ENCODE assay signal across 9 cellular contexts in the genomic region with DNA sequence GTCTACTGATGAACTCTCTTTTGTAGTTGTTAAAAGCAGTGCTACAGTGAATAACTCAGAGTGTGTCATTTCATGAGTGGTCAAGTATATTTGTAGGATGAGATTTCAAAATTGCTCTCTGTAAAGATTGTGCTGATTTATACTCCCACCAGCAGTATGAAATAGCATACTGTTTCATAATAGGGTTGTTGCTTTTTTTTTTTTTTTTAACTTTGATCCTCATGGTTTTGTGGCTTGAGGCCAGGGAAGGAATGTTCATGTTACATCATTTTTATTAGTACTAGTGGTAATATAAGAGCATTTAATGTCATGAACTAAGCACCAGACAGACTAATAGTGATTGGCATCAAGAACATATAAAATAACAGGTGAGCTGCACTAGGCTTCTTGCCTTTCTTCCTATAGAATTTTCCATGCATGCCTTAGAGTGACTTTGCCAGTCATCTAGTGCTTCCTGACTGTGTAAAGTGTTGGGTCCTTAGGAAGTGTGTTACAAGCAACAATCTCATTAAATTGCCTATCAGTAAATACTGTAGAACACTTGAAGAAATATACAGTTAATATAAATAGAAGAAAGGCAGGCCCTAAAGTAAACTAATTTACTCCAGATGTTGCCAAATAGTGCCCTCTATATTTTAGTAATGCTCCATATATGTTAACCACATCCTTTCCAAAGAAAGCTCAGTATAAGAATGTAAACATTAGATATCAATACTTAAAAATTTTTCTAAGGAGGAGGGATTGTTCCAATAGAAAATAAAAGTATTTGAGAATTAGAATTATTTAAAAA. TPM values are rescaled to one million over a fixed set of nuclear protein-coding genes. Genes with fewer than 3 reads are reported as not detected.
DNase-seq lines count a peak whose midpoint lies in the region; ATAC-seq lines count a peak whose summit lies in the region.
"Had no signal": no experiment of that assay in that cellular context is flagged by ENCODE, and none has a peak within 500 bp of the region (broad histone marks: within the 10 kb centered on the region; RNA-seq: fewer than 3 reads in every experiment).

No MANE protein-coding gene starts in this region.

- DNase-seq in SW480 (ENCODE audit: low spot score): peak; percentile 69
- DNase-seq in lung microvascular endothelial cell (ENCODE audit: low read depth in 2 of 2): peak; percentile 21 to 36
- no peak for DNase-seq in iPS-NIHi7 (ENCODE audit: extremely low spot score)
- no peak for DNase-seq in LoVo (ENCODE audit: low spot score)
- no peak for DNase-seq in NCI-H748 (lab: John Stamatoyannopoulos, UW; ENCODE audit: unreplicated experiment)
- DNase-seq in stimulated activated CD4-positive, alpha-beta T cell treated with anti-CD3 and anti-CD28 coated beads, Interleukin-15, amount 100 ng/mL, for 24 hours: no peak
- DNase-seq: colonic mucosa had no signal

- ATAC-seq in GM18502 (IDR thresholded peaks at IDR 0.05; ENCODE audit: poor library complexity, unreplicated experiment) (peak; percentile 30), HG02884 (IDR thresholded peaks at IDR 0.05; ENCODE audit: unreplicated experiment) (peak; percentile 25)

RNA-seq across cellular contexts. Expression of gene MSMO1, which starts 38.6 kb away (rescaled TPM):
- total RNA-seq in lung microvascular endothelial cell: 93.7 and 101 TPM in 2 replicates

Comparison
In these comparisons a context has a peak if more than half of its experiments do, and no peak if none do; other contexts are left out.
1. DNase-seq: peak in SW480 (single experiment) and lung microvascular endothelial cell (2 of 2); none in iPS-NIHi7 (single experiment), LoVo (single experiment), NCI-H748 (single experiment) and stimulated activated CD4-positive, alpha-beta T cell treated with anti-CD3 and anti-CD28 coated beads, Interleukin-15, amount 100 ng/mL, for 24 hours (single experiment).